ENCODE assay signal across 12 cellular contexts in genomic region chr3:99418209-99418635, GRCh38.
A peak's percentile ranks its signal among the peaks of the same experiment; 100 is the strongest.
DNase-seq lines count a peak whose midpoint lies in the region; ATAC-seq and TF ChIP-seq lines count a peak whose summit lies in the region.
"Had no signal": no experiment of that assay in that cellular context is flagged by ENCODE, and none has a peak within 500 bp of the region (broad histone marks: within the 10 kb centered on the region; RNA-seq: fewer than 3 reads in every experiment).

No MANE protein-coding gene starts in this region.

- DNase-seq in GM12865 (ENCODE audit: low read depth) (peak; percentile 78), NCI-H2081 treated with DMSO at 0.1 percent for 48 hours (lab: John Stamatoyannopoulos, UW) (no peak), sigmoid colon (no peak), A673 (ENCODE audit: low spot score) (no peak), HAP-1 (ENCODE audit: low spot score in 2 of 2) (no peak)
- DNase-seq: activated effector memory CD4-positive, alpha-beta T cell treated with Interleukin-2 at 50 U/mL for 16 hours; EL; HFFc6; PC-3 had no signal

- CTCF ChIA-PET in A673 (lab: Charles Lee), result no interaction called here

- H3K27ac ChIP-seq in sigmoid colon (no peak overlapping the region), A673 (ENCODE audit: low read depth, low read length, poor library complexity, severe bottlenecking) (no peak overlapping the region)

- in situ Hi-C loops in HAP-1 (cut with MboI; ENCODE audit: low sequenced_read_pairs), result no loop called here

- H3K36me3 ChIP-seq in sigmoid colon (no peaks in the 10 kb centered on the region), A673 (ENCODE audit: insufficient read depth, low read length, poor library complexity, severe bottlenecking) (no peaks in the 10 kb centered on the region), HAP-1 (replicated peaks) (no peaks in the 10 kb centered on the region)

- H3K4me1 ChIP-seq in sigmoid colon (no peaks in the 10 kb centered on the region), A673 (ENCODE audit: insufficient read depth, low read length, poor library complexity, severe bottlenecking) (no peaks in the 10 kb centered on the region), HAP-1 (no peaks in the 10 kb centered on the region)

- TF ChIP-seq EP300 in sigmoid colon (IDR thresholded peaks at IDR 0.05), result no peak

- intact Hi-C loops in sigmoid colon (cut with DNase I), result no loop called here
- intact Hi-C loops in A673 (cut with micrococcal nuclease; ENCODE audit: unreplicated experiment), result no loop called here

- no peak for TF ChIP-seq POLR2A in sigmoid colon (IDR thresholded peaks at IDR 0.05)

- BruUV-seq in A673 (replicated peaks; lab: Mats Ljungman, UMichigan), result no TSS peak

- peak; percentile 68 for ATAC-seq in GM19452 (IDR thresholded peaks at IDR 0.05; ENCODE audit: unreplicated experiment)
- peak; percentile 73 for ATAC-seq in HG02885 (IDR thresholded peaks at IDR 0.05; ENCODE audit: poor library complexity, unreplicated experiment)
- ATAC-seq in HG03575 (IDR thresholded peaks at IDR 0.05; ENCODE audit: extremely low read depth, insufficient number of reproducible peaks, low FRiP score, unreplicated experiment), result peak; percentile 38
- ATAC-seq: PC-3 had no signal

- no peaks in the 10 kb centered on the region for H3K9me3 ChIP-seq in sigmoid colon
- H3K9me3 ChIP-seq in A673 (ENCODE audit: low read depth, low read length, poor library complexity, severe bottlenecking), result no peaks in the 10 kb centered on the region
- H3K9me3 ChIP-seq in HAP-1, result no peaks in the 10 kb centered on the region

- TF ChIP-seq CTCF in GM12865 (IDR thresholded peaks at IDR 0.05; ENCODE audit: insufficient read depth, low read depth, low read length, missing control alignments) (no peak), sigmoid colon (IDR thresholded peaks at IDR 0.05) (no peak), A673 (conservative IDR thresholded peaks at IDR 0.05; ENCODE audit: low read depth, low read length) (no peak)

- H3K27me3 ChIP-seq in sigmoid colon (no peaks in the 10 kb centered on the region), A673 (replicated peaks; ENCODE audit: insufficient read depth, low read depth, low read length, poor library complexity) (no peaks in the 10 kb centered on the region), HAP-1 (ENCODE audit: low read depth) (no peaks in the 10 kb centered on the region)

- POLR2A ChIA-PET in A673 (lab: Charles Lee; ENCODE audit: low non-redundant PET), result no interaction called here

- WGBS in sigmoid colon, 2 donors, result 48 to 62% methylated on average over 2 of the region's 2 CpGs

- H3K4me3 ChIP-seq in GM12865 (ENCODE audit: low read depth, low read length) (no peak overlapping the region), sigmoid colon (no peak overlapping the region), A673 (ENCODE audit: low read depth, low read length, poor library complexity, severe bottlenecking) (no peak overlapping the region), HAP-1 (no peak overlapping the region)
